Comparison of ENCODE assay signal across 10 cellular contexts in the genomic region with DNA sequence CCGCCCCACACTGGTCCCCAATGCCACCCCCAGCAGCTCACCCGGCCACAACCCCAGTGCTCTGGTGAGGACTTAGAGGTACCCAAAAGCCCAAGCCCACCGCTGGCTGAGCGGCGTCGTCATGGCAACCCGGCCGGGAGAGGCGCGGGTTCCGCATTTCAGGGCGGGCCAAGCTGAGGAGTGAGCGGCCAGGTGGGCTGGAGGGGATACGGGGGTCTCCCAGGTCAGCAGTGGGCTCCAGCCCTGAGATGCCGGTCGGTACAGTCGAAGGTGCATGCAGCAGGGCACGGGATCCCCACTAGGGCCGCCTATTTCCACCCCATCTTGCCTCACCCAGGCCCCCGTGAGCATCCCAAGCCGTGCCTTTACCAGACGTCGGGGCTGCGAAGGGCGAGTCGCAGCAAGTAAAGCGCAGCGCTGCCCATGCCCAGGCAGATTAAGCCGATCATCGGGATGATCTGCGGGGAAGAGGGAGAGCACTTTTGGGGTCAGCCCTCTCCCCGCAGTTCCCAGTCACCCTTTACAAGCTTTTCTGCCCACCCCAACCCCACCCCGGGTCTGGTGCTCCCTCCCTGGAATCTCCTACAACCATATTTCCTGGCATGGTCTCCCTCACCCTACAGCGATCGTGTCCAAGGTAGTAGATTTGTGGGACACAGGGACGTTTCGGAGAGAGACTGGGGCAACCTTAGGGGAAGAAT. TPM values are rescaled to one million over a fixed set of nuclear protein-coding genes. Genes with fewer than 3 reads are reported as not detected.
A peak's percentile ranks its signal among the peaks of the same experiment; 100 is the strongest.
DNase-seq lines count a peak whose midpoint lies in the region; ATAC-seq and TF ChIP-seq lines count a peak whose summit lies in the region.
"Had no signal": no experiment of that assay in that cellular context is flagged by ENCODE, and none has a peak within 500 bp of the region (broad histone marks: within the 10 kb centered on the region; RNA-seq: fewer than 3 reads in every experiment).

No MANE protein-coding gene starts in this region.

- H3K4me3 Mint-ChIP-seq in stimulated activated naive CD8-positive, alpha-beta T cell treated with anti-CD3 and anti-CD28 coated beads, Interleukin-15, amount 100 ng/mL, for 72 hours = peak overlapping the region in 1 of 2 donors; percentile 30
- peak overlapping the region; percentile 69 for H3K4me3 Mint-ChIP-seq in memory B cell

- no peak overlapping the region for H2AFZ ChIP-seq in SK-N-SH (ENCODE audit: low read depth)

- peaks cover 10% of the 10 kb centered on the region for H3F3A ChIP-seq in SK-N-SH (replicated peaks; ENCODE audit: insufficient read depth)

- DNase-seq in stimulated activated naive CD8-positive, alpha-beta T cell treated with anti-CD3 and anti-CD28 coated beads, Interleukin-15, amount 100 ng/mL, for 72 hours = peak; percentile 48 to 50
- DNase-seq in stimulated activated naive CD8-positive, alpha-beta T cell treated with anti-CD3 and anti-CD28 coated beads, Interleukin-15, Interleukin-2, amounts not matched to agents 100 U/mL and 50 U/mL, for 24 hours = no peak
- DNase-seq in caudate nucleus (lab: John Stamatoyannopoulos, UW) (no peak), memory B cell (ENCODE audit: low spot score in 2 of 2) (peak in 1 of 2 donors; percentile 57), GOT3 (lab: John Stamatoyannopoulos, UW) (no peak), DMS53 (lab: John Stamatoyannopoulos, UW) (no peak), SK-N-SH (no peak)
- DNase-seq: activated naive CD4-positive, alpha-beta T cell; NCI-H1092 treated with DMSO at 0.1 percent for 48 hours had no signal

- no peak overlapping the region for H3K4me3 ChIP-seq in SK-N-SH (ENCODE audit: low read depth in 2 of 2, low read length in 1 of 2)

- H3K27ac Mint-ChIP-seq in stimulated activated naive CD8-positive, alpha-beta T cell treated with anti-CD3 and anti-CD28 coated beads, Interleukin-15, amount 100 ng/mL, for 72 hours = peak overlapping the region in 1 of 2 donors; percentile 86
- peak overlapping the region; percentile 88 for H3K27ac Mint-ChIP-seq in memory B cell

- peaks cover 9% of the 10 kb centered on the region; the same call in 1 of the 2 replicates for H3K27me3 ChIP-seq in SK-N-SH (ENCODE audit: insufficient read depth)

- no peak for TF ChIP-seq RAD21 in SK-N-SH (IDR thresholded peaks at IDR 0.05; ENCODE audit: low read length)

- peaks cover 54% of the 10 kb centered on the region for H3K27me3 Mint-ChIP-seq in stimulated activated naive CD8-positive, alpha-beta T cell treated with anti-CD3 and anti-CD28 coated beads, Interleukin-15, amount 100 ng/mL, for 72 hours
- H3K27me3 Mint-ChIP-seq in memory B cell = peaks cover 3% of the 10 kb centered on the region

- no peak overlapping the region for H3K4me2 ChIP-seq in SK-N-SH

- CTCF ChIA-PET in SK-N-SH (lab: Yijun Ruan, JAX) = interaction anchor here (11.9 to 31.5 kb wide), 2 partner anchors 9 to 24 kb away, joined by 271 to 937 read pairs; a partner anchor contains a TSS

- POLR2A ChIA-PET in SK-N-SH (lab: Yijun Ruan, JAX) = interaction anchor here (1.0 kb wide), 1 partner anchor 277 kb away, joined by 3 read pairs; no protein-coding TSS in a partner anchor

- TF ChIP-seq CTCF in SK-N-SH (IDR thresholded peaks at IDR 0.05) = no peak

- no peaks in the 10 kb centered on the region for H3K9me3 Mint-ChIP-seq in stimulated activated naive CD8-positive, alpha-beta T cell treated with anti-CD3 and anti-CD28 coated beads, Interleukin-15, amount 100 ng/mL, for 72 hours
- no peaks in the 10 kb centered on the region for H3K9me3 Mint-ChIP-seq in memory B cell

- WGBS in SK-N-SH (ENCODE audit: low lambda C conversion rate) = 91% methylated on average over 18 of the region's 37 CpGs

- H3K4me1 Mint-ChIP-seq in stimulated activated naive CD8-positive, alpha-beta T cell treated with anti-CD3 and anti-CD28 coated beads, Interleukin-15, amount 100 ng/mL, for 72 hours = peaks cover 98% of the 10 kb centered on the region
- H3K4me1 Mint-ChIP-seq in memory B cell = peaks cover 63% of the 10 kb centered on the region

- H3K9me3 ChIP-seq in SK-N-SH = no peaks in the 10 kb centered on the region

- H3K27ac ChIP-seq in caudate nucleus (ENCODE audit: low read depth, low read length) (peak overlapping the region; percentile 26), SK-N-SH (ENCODE audit: low read depth in 2 of 2, low read length in 1 of 2) (no peak overlapping the region)

- H4K20me1 ChIP-seq in SK-N-SH (ENCODE audit: insufficient read depth) = no peaks in the 10 kb centered on the region

- H3K9ac ChIP-seq in SK-N-SH = no peak overlapping the region

- peaks cover 19 to 36% of the 10 kb centered on the region in 2 experiments for H3K36me3 ChIP-seq in SK-N-SH (replicated peaks in 1 of 2; ENCODE audit: control insufficient read depth in 1 of 2, insufficient read depth in 2 of 2, low read length in 1 of 2)

- ATAC-seq in stimulated activated naive CD8-positive, alpha-beta T cell treated with anti-CD3 and anti-CD28 coated beads, Interleukin-15, amount 100 ng/mL, for 72 hours = peak; percentile 9
- ATAC-seq in stimulated activated naive CD8-positive, alpha-beta T cell treated with anti-CD3 and anti-CD28 coated beads, Interleukin-15, Interleukin-2, amounts not matched to agents 100 U/mL and 50 U/mL, for 24 hours = no peak
- ATAC-seq in memory B cell (ENCODE audit: low read depth) (no peak), HG03354 (IDR thresholded peaks at IDR 0.05; ENCODE audit: poor library complexity, severe bottlenecking, unreplicated experiment) (no peak)

- H3K79me2 ChIP-seq in SK-N-SH (ENCODE audit: insufficient read depth) = peaks cover 9% of the 10 kb centered on the region; the same call in 1 of the 2 replicates

- no peak for TF ChIP-seq EP300 in SK-N-SH (IDR thresholded peaks at IDR 0.05; ENCODE audit: borderline replicate concordance in 1 of 2, low read depth in 1 of 2, low read length in 1 of 2)

- H3K9me2 ChIP-seq in SK-N-SH = no peaks in the 10 kb centered on the region

- peaks cover 20% of the 10 kb centered on the region for H3K36me3 Mint-ChIP-seq in memory B cell

- H3K4me1 ChIP-seq in SK-N-SH (ENCODE audit: control insufficient read depth in 1 of 2, insufficient read depth in 2 of 2, low read depth in 1 of 2, low read length in 1 of 2) = peaks cover 8 to 39% of the 10 kb centered on the region in 2 experiments; a peak in 2 of 4 replicates

TF ChIP-seq in SK-N-SH, 30 proteins besides CTCF, POLR2A, EP300 and RAD21 (continues in another document):
- TF ChIP-seq RFX5 (IDR thresholded peaks at IDR 0.05; ENCODE audit: low read length) (no peak), TCF12 (IDR thresholded peaks at IDR 0.05) (no peak), JUND (IDR thresholded peaks at IDR 0.05) (no peak), FOSL2 (IDR thresholded peaks at IDR 0.05; ENCODE audit: borderline replicate concordance, low read depth) (no peak), MEF2A (IDR thresholded peaks at IDR 0.05; ENCODE audit: borderline replicate concordance, low read depth) (no peak), EZH2phosphoT487 (IDR thresholded peaks at IDR 0.05; ENCODE audit: borderline replicate concordance, low read depth) (no peak), TEAD4 (IDR thresholded peaks at IDR 0.05; ENCODE audit: borderline replicate concordance, insufficient read depth) (no peak), MXI1 (IDR thresholded peaks at IDR 0.05; ENCODE audit: low read depth, low read length) (no peak), SIN3A (IDR thresholded peaks at IDR 0.05; ENCODE audit: borderline replicate concordance, low read depth, low read length) (no peak)
- TF ChIP-seq, protein P1, sequence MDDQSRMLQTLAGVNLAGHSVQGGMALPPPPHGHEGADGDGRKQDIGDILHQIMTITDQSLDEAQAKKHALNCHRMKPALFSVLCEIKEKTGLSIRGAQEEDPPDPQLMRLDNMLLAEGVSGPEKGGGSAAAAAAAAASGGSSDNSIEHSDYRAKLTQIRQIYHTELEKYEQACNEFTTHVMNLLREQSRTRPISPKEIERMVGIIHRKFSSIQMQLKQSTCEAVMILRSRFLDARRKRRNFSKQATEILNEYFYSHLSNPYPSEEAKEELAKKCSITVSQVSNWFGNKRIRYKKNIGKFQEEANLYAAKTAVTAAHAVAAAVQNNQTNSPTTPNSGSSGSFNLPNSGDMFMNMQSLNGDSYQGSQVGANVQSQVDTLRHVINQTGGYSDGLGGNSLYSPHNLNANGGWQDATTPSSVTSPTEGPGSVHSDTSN (IDR thresholded peaks at IDR 0.05) = no peak
- TF ChIP-seq, protein P2, sequence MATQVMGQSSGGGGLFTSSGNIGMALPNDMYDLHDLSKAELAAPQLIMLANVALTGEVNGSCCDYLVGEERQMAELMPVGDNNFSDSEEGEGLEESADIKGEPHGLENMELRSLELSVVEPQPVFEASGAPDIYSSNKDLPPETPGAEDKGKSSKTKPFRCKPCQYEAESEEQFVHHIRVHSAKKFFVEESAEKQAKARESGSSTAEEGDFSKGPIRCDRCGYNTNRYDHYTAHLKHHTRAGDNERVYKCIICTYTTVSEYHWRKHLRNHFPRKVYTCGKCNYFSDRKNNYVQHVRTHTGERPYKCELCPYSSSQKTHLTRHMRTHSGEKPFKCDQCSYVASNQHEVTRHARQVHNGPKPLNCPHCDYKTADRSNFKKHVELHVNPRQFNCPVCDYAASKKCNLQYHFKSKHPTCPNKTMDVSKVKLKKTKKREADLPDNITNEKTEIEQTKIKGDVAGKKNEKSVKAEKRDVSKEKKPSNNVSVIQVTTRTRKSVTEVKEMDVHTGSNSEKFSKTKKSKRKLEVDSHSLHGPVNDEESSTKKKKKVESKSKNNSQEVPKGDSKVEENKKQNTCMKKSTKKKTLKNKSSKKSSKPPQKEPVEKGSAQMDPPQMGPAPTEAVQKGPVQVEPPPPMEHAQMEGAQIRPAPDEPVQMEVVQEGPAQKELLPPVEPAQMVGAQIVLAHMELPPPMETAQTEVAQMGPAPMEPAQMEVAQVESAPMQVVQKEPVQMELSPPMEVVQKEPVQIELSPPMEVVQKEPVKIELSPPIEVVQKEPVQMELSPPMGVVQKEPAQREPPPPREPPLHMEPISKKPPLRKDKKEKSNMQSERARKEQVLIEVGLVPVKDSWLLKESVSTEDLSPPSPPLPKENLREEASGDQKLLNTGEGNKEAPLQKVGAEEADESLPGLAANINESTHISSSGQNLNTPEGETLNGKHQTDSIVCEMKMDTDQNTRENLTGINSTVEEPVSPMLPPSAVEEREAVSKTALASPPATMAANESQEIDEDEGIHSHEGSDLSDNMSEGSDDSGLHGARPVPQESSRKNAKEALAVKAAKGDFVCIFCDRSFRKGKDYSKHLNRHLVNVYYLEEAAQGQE (IDR thresholded peaks at IDR 0.05; ENCODE audit: low read depth, low read length) = no peak

RNA-seq across cellular contexts. Expression of a gene that starts 6.9 kb away (rescaled TPM):
- polyA plus RNA-seq in SK-N-SH (2012; rRNA removed) = 181 and 204 TPM in 2 replicates
- polyA plus RNA-seq in SK-N-SH (2012; cell fraction: cytosol; rRNA removed) = 86.1 and 133 TPM in 2 replicates
- 206 and 207 TPM in 2 replicates for polyA plus RNA-seq in SK-N-SH (2012; cell fraction: nucleus; rRNA removed)

RNA-seq across cellular contexts. Expression of a gene that starts 14.6 kb away (rescaled TPM):
- 0.63 and 0.76 TPM in 2 replicates for polyA plus RNA-seq in SK-N-SH (2012; rRNA removed)
- 0.38 and 0.51 TPM in 2 replicates for polyA plus RNA-seq in SK-N-SH (2012; cell fraction: cytosol; rRNA removed)
- polyA plus RNA-seq in SK-N-SH (2012; cell fraction: nucleus; rRNA removed) = 5.4 and 7.1 TPM in 2 replicates

RNA-seq across cellular contexts. Expression of a gene that starts 19.8 kb away (rescaled TPM):
- 0.18 and 0.31 TPM in 2 replicates for polyA plus RNA-seq in SK-N-SH (2012; rRNA removed)
- polyA plus RNA-seq in SK-N-SH (2012; cell fraction: cytosol; rRNA removed) = 0.12 and 0.24 TPM in 2 replicates
- 0.25 and 0.45 TPM in 2 replicates for polyA plus RNA-seq in SK-N-SH (2012; cell fraction: nucleus; rRNA removed)

Comparison
In these comparisons a context has a peak if more than half of its experiments do, and no peak if none do; other contexts are left out.
1. DNase-seq: peak in stimulated activated naive CD8-positive, alpha-beta T cell treated with anti-CD3 and anti-CD28 coated beads, Interleukin-15, amount 100 ng/mL, for 72 hours (2 of 2); none in stimulated activated naive CD8-positive, alpha-beta T cell treated with anti-CD3 and anti-CD28 coated beads, Interleukin-15, Interleukin-2, amounts not matched to agents 100 U/mL and 50 U/mL, for 24 hours (single experiment), caudate nucleus (0 of 61), GOT3 (single experiment), DMS53 (single experiment) and SK-N-SH (single experiment).